ENCODE assay signal across 16 cellular contexts in genomic region chr9:22357016-22357415, GRCh38.
"Had no signal": no experiment of that assay in that cellular context is flagged by ENCODE, and none has a peak within 500 bp of the region (broad histone marks: within the 10 kb centered on the region; RNA-seq: fewer than 3 reads in every experiment).

No MANE protein-coding gene starts in this region.

- H3K27me3 Mint-ChIP-seq: stimulated activated naive CD8-positive, alpha-beta T cell treated with anti-CD3 and anti-CD28 coated beads, Interleukin-15, Interleukin-2, amounts not matched to agents 100 ng/mL and 50 ng/mL, for 24 hours had no signal

- DNase-seq: activated CD4-positive, alpha-beta T cell treated with anti-CD3 and anti-CD28 coated beads for 1 hour; activated CD4-positive, alpha-beta T cell treated with anti-CD3 and anti-CD28 coated beads, Interleukin-2, amount 50 U/mL, for 1 hour; activated gamma-delta T cell treated with Interleukin-2 at 50 U/mL for 16 hours; activated T-cell treated with anti-CD3 and anti-CD28 coated beads, Interleukin-2, amount 50 U/mL, for 1 hour; adrenal gland; central memory CD4-positive, alpha-beta T cell; effector memory CD4-positive, alpha-beta T cell; foreskin melanocyte; left ventricle myocardium inferior; naive thymus-derived CD4-positive, alpha-beta T cell; right cardiac atrium; stimulated activated CD4-positive, alpha-beta T cell treated with anti-CD3 and anti-CD28 coated beads, Interleukin-12 subunit alpha, Interleukin-12 subunit beta, amount 100 ng/mL, for 4 hours; T-helper 9 cell; tibial artery had no signal

- H3K4me3 Mint-ChIP-seq: activated naive CD8-positive, alpha-beta T cell; naive thymus-derived CD4-positive, alpha-beta T cell; stimulated activated naive CD8-positive, alpha-beta T cell treated with anti-CD3 and anti-CD28 coated beads, Interleukin-15, Interleukin-2, amounts not matched to agents 100 ng/mL and 50 ng/mL, for 24 hours had no signal

- H3K27ac Mint-ChIP-seq: activated naive CD8-positive, alpha-beta T cell; naive thymus-derived CD4-positive, alpha-beta T cell; stimulated activated naive CD8-positive, alpha-beta T cell treated with anti-CD3 and anti-CD28 coated beads, Interleukin-15, Interleukin-2, amounts not matched to agents 100 ng/mL and 50 ng/mL, for 24 hours had no signal

- H3K36me3 Mint-ChIP-seq: activated naive CD8-positive, alpha-beta T cell had no signal

- H3K4me1 Mint-ChIP-seq: naive thymus-derived CD4-positive, alpha-beta T cell had no signal
